In genomic region chr4:139279723-139280620, GRCh38 we compare ENCODE assay signal across 9 cellular contexts. TPM values are rescaled to one million over a fixed set of nuclear protein-coding genes. Genes with fewer than 3 reads are reported as not detected.
DNase-seq lines count a peak whose midpoint lies in the region; TF ChIP-seq lines count a peak whose summit lies in the region.
"Had no signal": no experiment of that assay in that cellular context is flagged by ENCODE, and none has a peak within 500 bp of the region (broad histone marks: within the 10 kb centered on the region; RNA-seq: fewer than 3 reads in every experiment).

MGARP (minus strand) TSS chr4:139280225; CDS start chr4:139280158, 67 bp downstream.

- H3K36me3 ChIP-seq in breast epithelium = no peaks in the 10 kb centered on the region
- H3K36me3 ChIP-seq in muscle layer of colon (ENCODE audit: insufficient read depth, low read length) = no peaks in the 10 kb centered on the region

- H3K9me3 Mint-ChIP-seq in MCF 10A (ENCODE audit: unreplicated experiment) (no peaks in the 10 kb centered on the region), type B pancreatic cell (no peaks in the 10 kb centered on the region)
- H3K9me3 Mint-ChIP-seq in activated CD4-positive, alpha-beta memory T cell treated with anti-CD3 and anti-CD28 coated beads for 36 hours = peaks cover 9% of the 10 kb centered on the region

- H3K36me3 Mint-ChIP-seq in MCF 10A (ENCODE audit: insufficient read depth, unreplicated experiment) (no peaks in the 10 kb centered on the region), type B pancreatic cell (no peaks in the 10 kb centered on the region)
- peaks cover 7% of the 10 kb centered on the region for H3K36me3 Mint-ChIP-seq in activated CD4-positive, alpha-beta memory T cell treated with anti-CD3 and anti-CD28 coated beads for 36 hours

- H3K9me3 ChIP-seq in breast epithelium (no peaks in the 10 kb centered on the region), muscle layer of colon (ENCODE audit: low read length) (no peaks in the 10 kb centered on the region)

- H3K4me3 Mint-ChIP-seq in MCF 10A (ENCODE audit: unreplicated experiment) (no peak within 1 kb of the TSS), type B pancreatic cell (peak within 1 kb of the TSS; percentile 84)
- H3K4me3 Mint-ChIP-seq in activated CD4-positive, alpha-beta memory T cell treated with anti-CD3 and anti-CD28 coated beads for 36 hours = peak within 1 kb of the TSS; percentile 60

- H3K27me3 ChIP-seq in breast epithelium (peaks cover 0 to 4% of the 10 kb centered on the region in 2 donors), muscle layer of colon (ENCODE audit: control insufficient read depth in 1 of 2, insufficient read depth in 2 of 2, low read length in 2 of 2) (peaks cover 0 to 5% of the 10 kb centered on the region in 2 donors)

- CTCF ChIA-PET in MCF 10A (lab: Yijun Ruan, JAX) = interaction anchor here (0.6 kb wide), 2 partner anchors 48 to 353 kb away, joined by 3 to 4 read pairs; no protein-coding TSS in a partner anchor
- CTCF ChIA-PET in activated CD4-positive, alpha-beta memory T cell treated with anti-CD3 and anti-CD28 coated beads for 36 hours (lab: Charles Lee) = interaction anchor here (1.0 to 1.8 kb wide), 3 partner anchors 11 to 250 kb away, joined by 3 to 6 read pairs (median 3); no protein-coding TSS in a partner anchor

- in situ Hi-C loops in KBM-7 (cut with MboI; ENCODE audit: low pct_unique_long_range_greater_than_20kb, low sequenced_read_pairs) = no loop called here

- TF ChIP-seq POLR2A in breast epithelium (IDR thresholded peaks at IDR 0.05) = no peak

- peak within 1 kb of the TSS; percentile 0 for H3K9ac ChIP-seq in muscle layer of colon (ENCODE audit: low read length)

- BruUV-seq in MCF 10A (replicated peaks; lab: Mats Ljungman, UMichigan) = no TSS peak

- H3K4me1 Mint-ChIP-seq in MCF 10A (ENCODE audit: insufficient read depth, unreplicated experiment) (no peaks in the 10 kb centered on the region), type B pancreatic cell (ENCODE audit: unreplicated experiment) (peaks cover 16% of the 10 kb centered on the region)
- H3K4me1 Mint-ChIP-seq in activated CD4-positive, alpha-beta memory T cell treated with anti-CD3 and anti-CD28 coated beads for 36 hours (ENCODE audit: low read depth) = peaks cover 13% of the 10 kb centered on the region

- peak within 1 kb of the TSS; percentile 43 to 73 (median 53) for H3K4me3 ChIP-seq in breast epithelium
- H3K4me3 ChIP-seq in epithelial cell of proximal tubule (ENCODE audit: low read depth, low read length) = peak within 1 kb of the TSS; percentile 56
- peak within 1 kb of the TSS; percentile 12 to 72 for H3K4me3 ChIP-seq in muscle layer of colon (ENCODE audit: low read depth in 1 of 2, low read length in 2 of 2)

- no peaks in the 10 kb centered on the region for H3K27me3 Mint-ChIP-seq in MCF 10A (ENCODE audit: insufficient read depth, unreplicated experiment)
- H3K27me3 Mint-ChIP-seq in activated CD4-positive, alpha-beta memory T cell treated with anti-CD3 and anti-CD28 coated beads for 36 hours = peaks cover 41% of the 10 kb centered on the region
- H3K27me3 Mint-ChIP-seq in type B pancreatic cell = peaks cover 42% of the 10 kb centered on the region

- intact Hi-C loops in breast epithelium (cut with DNase I; ENCODE audit: low total_unique reads) (no loop called here), MCF 10A (cut with micrococcal nuclease) (loop anchor here (5.0 kb wide), 1 partner anchor 103 kb away; the partner anchor contains the start of gene ELF2)
- intact Hi-C loops in activated CD4-positive, alpha-beta memory T cell treated with anti-CD3 and anti-CD28 coated beads for 36 hours (cut with micrococcal nuclease) = loop anchor here (1.0 to 2.0 kb wide), 2 partner anchors 13 to 15 kb away; no protein-coding TSS in a partner anchor

- peaks cover 0 to 4% of the 10 kb centered on the region in 2 donors for H3K4me1 ChIP-seq in breast epithelium
- H3K4me1 ChIP-seq in muscle layer of colon (ENCODE audit: insufficient read depth, low read length) = peaks cover 5% of the 10 kb centered on the region

- DNase-seq in breast epithelium (ENCODE audit: low spot score in 2 of 2) (no peak), MCF 10A (ENCODE audit: unreplicated experiment) (no peak), epithelial cell of proximal tubule (ENCODE audit: low read depth) (no peak), type B pancreatic cell (ENCODE audit: extremely low spot score, unreplicated experiment) (no peak), NAMALWA (ENCODE audit: low spot score) (no peak), KBM-7 (no peak)
- DNase-seq in activated CD4-positive, alpha-beta memory T cell treated with anti-CD3 and anti-CD28 coated beads for 36 hours = peak; percentile 30
- DNase-seq: DND-41 had no signal

- H3K27ac Mint-ChIP-seq in MCF 10A (ENCODE audit: low read depth, unreplicated experiment) (no peak within 1 kb of the TSS), type B pancreatic cell (no peak within 1 kb of the TSS)
- no peak within 1 kb of the TSS for H3K27ac Mint-ChIP-seq in activated CD4-positive, alpha-beta memory T cell treated with anti-CD3 and anti-CD28 coated beads for 36 hours

- no peak within 1 kb of the TSS for H3K27ac ChIP-seq in breast epithelium
- H3K27ac ChIP-seq in muscle layer of colon (ENCODE audit: low read depth, low read length) = no peak within 1 kb of the TSS

- TF ChIP-seq CTCF in breast epithelium (IDR thresholded peaks at IDR 0.05) (no peak), MCF 10A (IDR thresholded peaks at IDR 0.05; ENCODE audit: unreplicated experiment) (no peak), epithelial cell of proximal tubule (conservative IDR thresholded peaks at IDR 0.05; ENCODE audit: low read depth, low read length) (no peak), type B pancreatic cell (conservative IDR thresholded peaks at IDR 0.05) (no peak)

- POLR2A ChIA-PET in MCF 10A (lab: Yijun Ruan, JAX) = interaction anchor here (0.6 to 1.0 kb wide), 2 partner anchors 89 to 1749 kb away, joined by 3 read pairs; no protein-coding TSS in a partner anchor
- POLR2A ChIA-PET in activated CD4-positive, alpha-beta memory T cell treated with anti-CD3 and anti-CD28 coated beads for 36 hours (lab: Charles Lee) = interaction anchor here (1.2 kb wide), 1 partner anchor 21 kb away, joined by 3 read pairs; the partner anchor contains the start of gene NAA15

RNA-seq across cellular contexts. Expression of gene MGARP, which starts in this region (rescaled TPM):
- total RNA-seq in breast epithelium (1 to 10 TPM in 2 of 3 donors, not detected in 1; 1.6 to 3.8 TPM), MCF 10A (2022) (not detected in 2 replicates), epithelial cell of proximal tubule (0.14 and 1.5 TPM in 2 replicates), type B pancreatic cell (ENCODE audit: low replicate concordance) (1.3 and 1.7 TPM in 2 replicates)
- under 1 TPM in 1 of 2 experiments, not detected in 1; 0.22 TPM for total RNA-seq in activated CD4-positive, alpha-beta memory T cell treated with anti-CD3 and anti-CD28 coated beads for 36 hours

Comparison
In these comparisons a context has a peak if more than half of its experiments do, and no peak if none do; other contexts are left out.
1. Peak in DNase-seq in activated CD4-positive, alpha-beta memory T cell treated with anti-CD3 and anti-CD28 coated beads for 36 hours; RNA of the gene not detected or under 1 TPM.